In genomic region chr3:112390783-112391641, GRCh38 we compare ENCODE assay signal across 8 cellular contexts. TPM values are rescaled to one million over a fixed set of nuclear protein-coding genes. Genes with fewer than 3 reads are reported as not detected.
A peak's percentile ranks its signal among the peaks of the same experiment; 100 is the strongest.
DNase-seq lines count a peak whose midpoint lies in the region; ATAC-seq and TF ChIP-seq lines count a peak whose summit lies in the region.

No MANE protein-coding gene starts in this region.

- H3K36me3 ChIP-seq in SK-N-SH (replicated peaks in 1 of 2; ENCODE audit: control insufficient read depth in 1 of 2, insufficient read depth in 2 of 2, low read length in 1 of 2) (no peaks in the 10 kb centered on the region), neuron (ENCODE audit: insufficient read depth, low read length) (no peaks in the 10 kb centered on the region)

- H2AFZ ChIP-seq in SK-N-SH (ENCODE audit: low read depth), result peak overlapping the region; percentile 74
- H2AFZ ChIP-seq in neuron (ENCODE audit: low read depth, low read length), result peak overlapping the region; percentile 84

- no peaks in the 10 kb centered on the region for H3K27me3 Mint-ChIP-seq in activated CD8-positive, alpha-beta memory T cell treated with anti-CD3 and anti-CD28 coated beads, Interleukin-2, amount 10 ng/mL, durations not matched to agents 7 days and 5 days

- H3K4me1 ChIP-seq in SK-N-SH (ENCODE audit: control insufficient read depth in 1 of 2, insufficient read depth in 2 of 2, low read depth in 1 of 2, low read length in 1 of 2) (0 out of 4 replicates have a peak, but pooled peaks cover 0 to 5% of the 10 kb centered on the region in 2 experiments), neuron (ENCODE audit: insufficient read depth, low read length) (peaks cover 17% of the 10 kb centered on the region)

- H3K36me3 Mint-ChIP-seq in activated CD8-positive, alpha-beta memory T cell treated with anti-CD3 and anti-CD28 coated beads, Interleukin-2, amount 10 ng/mL, durations not matched to agents 7 days and 5 days, result peaks cover 2% of the 10 kb centered on the region

- peak in 1 of 2 experiments; percentile 81; a peak in 1 of 4 replicates for TF ChIP-seq EP300 in SK-N-SH (IDR thresholded peaks at IDR 0.05; ENCODE audit: borderline replicate concordance in 1 of 2, low read depth in 1 of 2, low read length in 1 of 2)

- H3K27ac ChIP-seq in SK-N-SH (ENCODE audit: low read depth in 2 of 2, low read length in 1 of 2), result peak overlapping the region; percentile 74 to 84; a peak in 3 of 4 replicates

- POLR2A ChIA-PET in SK-N-SH (lab: Yijun Ruan, JAX), result no interaction called here

- ATAC-seq in activated CD8-positive, alpha-beta memory T cell treated with anti-CD3 and anti-CD28 coated beads, Interleukin-2, amount 10 ng/mL, durations not matched to agents 7 days and 5 days, result peak; percentile 47
- no peak for ATAC-seq in GM18520 (IDR thresholded peaks at IDR 0.05; ENCODE audit: unreplicated experiment)
- ATAC-seq in HG02973 (IDR thresholded peaks at IDR 0.05; ENCODE audit: unreplicated experiment), result no peak

- DNase-seq in activated CD8-positive, alpha-beta memory T cell treated with anti-CD3 and anti-CD28 coated beads, Interleukin-2, amount 10 ng/mL, durations not matched to agents 7 days and 5 days, result no peak
- DNase-seq in activated CD8-positive, alpha-beta memory T cell treated with anti-CD3 and anti-CD28 coated beads, Interleukin-2, amount 50 U/mL, for 4 hours, result no peak
- DNase-seq in SK-N-SH, result no peak
- DNase-seq in fibroblast of mammary gland (ENCODE audit: low read depth), result peak; percentile 79
- no peak for DNase-seq in UCSD-AML1 (lab: John Stamatoyannopoulos, UW; ENCODE audit: unreplicated experiment)

- peak overlapping the region; percentile 45 for H3K27ac Mint-ChIP-seq in activated CD8-positive, alpha-beta memory T cell treated with anti-CD3 and anti-CD28 coated beads, Interleukin-2, amount 10 ng/mL, durations not matched to agents 7 days and 5 days

- no peak overlapping the region for H3K4me3 ChIP-seq in SK-N-SH (ENCODE audit: low read depth in 2 of 2, low read length in 1 of 2)
- H3K4me3 ChIP-seq in fibroblast of mammary gland (ENCODE audit: control insufficient read depth, low read depth, low read length), result no peak overlapping the region
- H3K4me3 ChIP-seq in neuron (ENCODE audit: low read length), result no peak overlapping the region

- H3K9ac ChIP-seq in SK-N-SH, result peak overlapping the region; percentile 51

- H3K4me3 Mint-ChIP-seq in activated CD8-positive, alpha-beta memory T cell treated with anti-CD3 and anti-CD28 coated beads, Interleukin-2, amount 10 ng/mL, durations not matched to agents 7 days and 5 days, result no peak overlapping the region

- TF ChIP-seq CTCF in SK-N-SH (IDR thresholded peaks at IDR 0.05), result no peak
- no peak for TF ChIP-seq CTCF in fibroblast of mammary gland (conservative IDR thresholded peaks at IDR 0.05; ENCODE audit: control insufficient read depth, insufficient read depth, low read depth, low read length)

- peaks cover 16% of the 10 kb centered on the region for H3K4me1 Mint-ChIP-seq in activated CD8-positive, alpha-beta memory T cell treated with anti-CD3 and anti-CD28 coated beads, Interleukin-2, amount 10 ng/mL, durations not matched to agents 7 days and 5 days

- no peaks in the 10 kb centered on the region for H3K79me2 ChIP-seq in SK-N-SH (ENCODE audit: insufficient read depth)

- no peaks in the 10 kb centered on the region for H3K9me2 ChIP-seq in SK-N-SH

- CTCF ChIA-PET in activated CD8-positive, alpha-beta memory T cell treated with anti-CD3 and anti-CD28 coated beads, Interleukin-2, amount 10 ng/mL, durations not matched to agents 7 days and 5 days (lab: Charles Lee), result interaction anchor here (0.9 to 1.1 kb wide), 2 partner anchors 10 to 280 kb away, joined by 3 to 4 read pairs; no protein-coding TSS in a partner anchor
- CTCF ChIA-PET in SK-N-SH (lab: Yijun Ruan, JAX), result interaction anchor here (0.6 to 1.4 kb wide), 3 partner anchors 52 to 109 kb away, joined by 3 read pairs; no protein-coding TSS in a partner anchor

- 18% methylated on average over 4 of the region's 4 CpGs for WGBS in SK-N-SH (ENCODE audit: low lambda C conversion rate)

- H3K9me3 Mint-ChIP-seq in activated CD8-positive, alpha-beta memory T cell treated with anti-CD3 and anti-CD28 coated beads, Interleukin-2, amount 10 ng/mL, durations not matched to agents 7 days and 5 days (ENCODE audit: low read depth), result no peaks in the 10 kb centered on the region

- H3K9me3 ChIP-seq in SK-N-SH (no peaks in the 10 kb centered on the region), neuron (ENCODE audit: low read length) (no peaks in the 10 kb centered on the region)

- H3K27me3 ChIP-seq in SK-N-SH (ENCODE audit: insufficient read depth) (no peaks in the 10 kb centered on the region), neuron (ENCODE audit: insufficient read depth, low read length) (no peaks in the 10 kb centered on the region)

- H4K20me1 ChIP-seq in SK-N-SH (ENCODE audit: insufficient read depth), result no peaks in the 10 kb centered on the region

- peaks cover 7% of the 10 kb centered on the region for H3F3A ChIP-seq in SK-N-SH (replicated peaks; ENCODE audit: insufficient read depth)

- peak overlapping the region; percentile 36 for H3K4me2 ChIP-seq in SK-N-SH

- no peak for TF ChIP-seq RAD21 in SK-N-SH (IDR thresholded peaks at IDR 0.05; ENCODE audit: low read length)

TF ChIP-seq in SK-N-SH, 30 proteins besides CTCF, POLR2A, EP300 and RAD21:
- TF ChIP-seq SMC3 (IDR thresholded peaks at IDR 0.05; ENCODE audit: low read depth, low read length), result no peak
- peak; percentile 62 for TF ChIP-seq NFIC (IDR thresholded peaks at IDR 0.05; ENCODE audit: borderline replicate concordance)
- TF ChIP-seq TCF12 (IDR thresholded peaks at IDR 0.05), result peak; percentile 80
- TF ChIP-seq JUND (IDR thresholded peaks at IDR 0.05), result peak; percentile 73; the same call in 1 of the 2 replicates
- TF ChIP-seq TEAD4 (IDR thresholded peaks at IDR 0.05; ENCODE audit: borderline replicate concordance, insufficient read depth), result peak; percentile 86
- peak; percentile 62 for TF ChIP-seq FOSL2 (IDR thresholded peaks at IDR 0.05; ENCODE audit: borderline replicate concordance, low read depth)
- no peak for TF ChIP-seq MEF2A (IDR thresholded peaks at IDR 0.05; ENCODE audit: borderline replicate concordance, low read depth)
- TF ChIP-seq RXRA (IDR thresholded peaks at IDR 0.05; ENCODE audit: borderline replicate concordance, low read depth), result peak; percentile 61; the same call in 1 of the 2 replicates

RNA-seq across cellular contexts. Expression of gene CD200, which starts 58.1 kb away (rescaled TPM):
- total RNA-seq in activated CD8-positive, alpha-beta memory T cell treated with anti-CD3 and anti-CD28 coated beads, Interleukin-2, amount 10 ng/mL, durations not matched to agents 7 days and 5 days, result 1 to 10 TPM in 1 of 2 experiments, under 1 TPM in 1; 0.67 to 3.6 TPM
- polyA plus RNA-seq in SK-N-SH (2012; rRNA removed), result 1.0 and 1.1 TPM in 2 replicates
- polyA plus RNA-seq in SK-N-SH (2012; cell fraction: cytosol; rRNA removed), result 1.5 TPM in 2 replicates
- 0.56 and 1.3 TPM in 2 replicates for polyA plus RNA-seq in SK-N-SH (2012; cell fraction: nucleus; rRNA removed)
